ENCODE assay signal across 1 cellular context in genomic region chr17:77872714-77873517, GRCh38.
A peak's percentile ranks its signal among the peaks of the same experiment; 100 is the strongest.
TF ChIP-seq lines count a peak whose summit lies in the region.

No MANE protein-coding gene starts in this region.

TF ChIP-seq in K562, 482 proteins besides CTCF, POLR2A, EP300 and RAD21 (continued from another document):
- peak; percentile 98 for TF ChIP-seq ZBTB43 (CRISPR knock-in tag; IDR thresholded peaks at IDR 0.05)
- TF ChIP-seq BHLHE40 (IDR thresholded peaks at IDR 0.05; ENCODE audit: low read length), result 0 out of 2 replicates have a peak, but pooled peaks have one; percentile 16
- no peak for TF ChIP-seq ILK (tag; IDR thresholded peaks at IDR 0.05; ENCODE audit: borderline replicate concordance, low read depth)
- TF ChIP-seq UBTF (IDR thresholded peaks at IDR 0.05; ENCODE audit: borderline replicate concordance in 1 of 2, low read depth in 2 of 2, low read length in 2 of 2), result no peak
- TF ChIP-seq HDAC1 (IDR thresholded peaks at IDR 0.05), result 0 out of 4 replicates have a peak, but pooled peaks of 1 of the 2 experiments have one; percentile 16
